Comparison of ENCODE assay signal across 20 cellular contexts in the genomic region with DNA sequence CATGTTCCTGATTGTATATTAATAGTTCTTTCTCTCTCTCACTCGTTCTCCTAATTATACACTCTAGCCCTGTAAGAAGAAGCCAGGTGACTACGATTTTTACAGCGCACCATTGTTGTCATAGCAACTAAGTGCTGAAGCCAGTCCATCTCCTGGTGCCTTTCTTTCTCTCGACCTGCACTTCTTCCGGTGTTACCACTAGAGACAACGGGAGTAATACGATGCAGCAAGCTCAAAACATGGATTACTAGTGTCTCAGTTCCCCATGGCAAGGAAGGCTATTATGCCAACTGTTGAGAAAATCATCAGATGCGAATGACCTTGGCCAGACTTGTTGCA. TPM values are rescaled to one million over a fixed set of nuclear protein-coding genes. Genes with fewer than 3 reads are reported as not detected.
"Had no signal": no experiment of that assay in that cellular context is flagged by ENCODE, and none has a peak within 500 bp of the region (broad histone marks: within the 10 kb centered on the region; RNA-seq: fewer than 3 reads in every experiment).

No MANE protein-coding gene starts in this region.

- H3K27ac Mint-ChIP-seq: activated CD8-positive, alpha-beta memory T cell treated with anti-CD3 and anti-CD28 coated beads, Interleukin-2, amount 10 ng/mL, durations not matched to agents 7 days and 5 days; activated naive CD8-positive, alpha-beta T cell; activated T-cell treated with anti-CD3 and anti-CD28 coated beads, Interleukin-2, amount 50 U/mL, for 24 hours had no signal

- H3K4me3 ChIP-seq: left lung, ovary had no signal

- FAIRE-seq: endometrium, islet of Langerhans, TTC549 had no signal

- H3K4me1 ChIP-seq: left lung had no signal

- H3K4me1 Mint-ChIP-seq: activated CD8-positive, alpha-beta memory T cell treated with anti-CD3 and anti-CD28 coated beads, Interleukin-2, amount 10 ng/mL, durations not matched to agents 7 days and 5 days had no signal

- H3K27me3 ChIP-seq: ovary had no signal

- DNase-seq: activated CD4-positive, alpha-beta T cell treated with anti-CD3 and anti-CD28 coated beads, Interleukin-2, amount 50 U/mL, for 48 hours; activated CD8-positive, alpha-beta memory T cell treated with anti-CD3 and anti-CD28 coated beads, Interleukin-2, amount 10 ng/mL, durations not matched to agents 7 days and 5 days; activated effector memory CD4-positive, alpha-beta T cell treated with anti-CD3 and anti-CD28 coated beads, Interleukin-2, amount 50 U/mL, for 16 hours; activated T-cell treated with anti-CD3 and anti-CD28 coated beads, Interleukin-2, amount 50 U/mL, for 24 hours; amygdala; glutamatergic neuron; left lung; mesenchymal stem cell; ovary; stimulated activated CD4-positive, alpha-beta T cell treated with anti-CD3 and anti-CD28 coated beads, Interleukin-12 subunit alpha, Interleukin-12 subunit beta, amount 100 ng/mL, for 4 hours; stimulated activated naive CD4-positive, alpha-beta T cell; trophoblast cell had no signal

- H3K9me3 Mint-ChIP-seq: activated T-cell treated with anti-CD3 and anti-CD28 coated beads, Interleukin-2, amount 50 U/mL, for 24 hours had no signal

- H3K9me3 ChIP-seq: left lung, ovary had no signal

- H3K36me3 Mint-ChIP-seq: activated CD8-positive, alpha-beta memory T cell treated with anti-CD3 and anti-CD28 coated beads, Interleukin-2, amount 10 ng/mL, durations not matched to agents 7 days and 5 days; activated naive CD8-positive, alpha-beta T cell; brain had no signal

- H3K4me3 Mint-ChIP-seq: activated CD8-positive, alpha-beta memory T cell treated with anti-CD3 and anti-CD28 coated beads, Interleukin-2, amount 10 ng/mL, durations not matched to agents 7 days and 5 days; activated naive CD8-positive, alpha-beta T cell; activated T-cell treated with anti-CD3 and anti-CD28 coated beads, Interleukin-2, amount 50 U/mL, for 24 hours; brain; neural crest cell had no signal

- H3K27ac ChIP-seq: left lung, ovary had no signal

- H3K36me3 ChIP-seq: left lung, ovary had no signal

RNA-seq across cellular contexts. Expression of a gene that starts 40.8 kb away (rescaled TPM):
- total RNA-seq: activated CD8-positive, alpha-beta memory T cell treated with anti-CD3 and anti-CD28 coated beads, Interleukin-2, amount 10 ng/mL, durations not matched to agents 7 days and 5 days; dermis microvascular lymphatic vessel endothelial cell; esophagus mucosa; left lung; neural crest cell; ovary had no signal
- polyA plus RNA-seq: ovary had no signal

RNA-seq across cellular contexts. Expression of a gene that starts 54.3 kb away (rescaled TPM):
- total RNA-seq: activated CD8-positive, alpha-beta memory T cell treated with anti-CD3 and anti-CD28 coated beads, Interleukin-2, amount 10 ng/mL, durations not matched to agents 7 days and 5 days; dermis microvascular lymphatic vessel endothelial cell; esophagus mucosa; left lung; neural crest cell; ovary had no signal
- polyA plus RNA-seq: ovary had no signal
